In the genomic region with DNA sequence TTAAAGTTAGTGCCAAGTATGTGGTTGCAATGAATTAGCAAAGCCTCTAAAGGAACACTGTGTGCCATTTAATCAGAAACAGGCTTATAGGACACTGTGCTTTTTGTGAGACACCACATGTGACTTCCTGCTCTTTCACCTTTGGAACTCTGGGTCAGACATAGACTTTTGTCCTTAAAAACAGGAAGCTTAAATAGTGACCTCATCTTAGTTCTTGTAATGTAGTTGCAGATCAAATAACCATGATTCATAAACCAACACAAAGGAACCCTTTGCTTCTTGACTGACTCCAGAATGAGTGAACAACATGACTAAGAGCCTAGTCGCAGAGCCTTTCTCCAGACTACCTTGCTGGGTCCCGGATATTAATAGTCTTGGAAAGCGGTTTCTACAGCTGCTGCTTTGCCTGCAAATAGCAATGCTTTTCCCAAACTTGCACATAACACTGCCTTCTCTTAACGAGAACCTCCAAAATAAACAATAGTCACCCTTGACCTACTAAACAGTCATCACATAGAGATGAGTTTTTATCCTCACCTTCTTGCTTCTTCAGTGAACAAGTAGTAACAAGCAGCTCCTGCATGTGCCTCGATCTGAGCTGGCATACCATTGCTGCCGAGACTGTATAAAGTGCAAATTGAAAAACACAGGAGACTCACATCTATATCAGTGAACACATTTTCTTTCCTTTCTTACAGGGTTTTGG, we compare ENCODE assay signal across 7 cellular contexts.
A peak's percentile ranks its signal among the peaks of the same experiment; 100 is the strongest.
DNase-seq lines count a peak whose midpoint lies in the region; ATAC-seq, FAIRE-seq and TF ChIP-seq lines count a peak whose summit lies in the region.
"Not testable (repeated sequence)": the region's sequence is repeated elsewhere in the genome, so short reads cannot be mapped to it uniquely, and the experiment has no call there.

No MANE protein-coding gene starts in this region.

- H2BK5ac ChIP-seq in mesenchymal stem cell (ENCODE audit: low read depth, low read length, poor library complexity, severe bottlenecking), result not testable (repeated sequence)

- BruUV-seq in HCT116 (replicated peaks; lab: Mats Ljungman, UMichigan), result TSS peak; percentile 86

- H3K4me1 ChIP-seq in HCT116 (ENCODE audit: control insufficient read depth in 1 of 2, insufficient read depth in 2 of 2, low read length in 2 of 2), result peaks cover 2 to 12% of the 10 kb centered on the region in 2 experiments; a peak in 3 of 4 replicates
- H3K4me1 ChIP-seq in foreskin keratinocyte; mesenchymal stem cell (ENCODE audit: control insufficient read depth, insufficient read depth, low read depth, low read length); small intestine (ENCODE audit: control insufficient read depth in 2 of 2, insufficient read depth in 1 of 2, low read depth in 1 of 2, low read length in 1 of 2): not testable (repeated sequence)

- peak overlapping the region; percentile 58 for H3K9ac ChIP-seq in HCT116 (ENCODE audit: low read length)
- not testable (repeated sequence) for H3K9ac ChIP-seq in mesenchymal stem cell (ENCODE audit: low read length)

- H3K9me3 Mint-ChIP-seq in activated T-helper 17 cell treated with anti-CD3 and anti-CD28 coated beads, Interleukin-2, amount 50 U/mL, for 72 hours, result not testable (repeated sequence)

- not testable (repeated sequence) for TF ChIP-seq POLR2A in HCT116 (IDR thresholded peaks at IDR 0.05; ENCODE audit: borderline replicate concordance, extremely low read depth, insufficient read depth, insufficient read length)

- WGBS in mesenchymal stem cell, result 0% methylated on average over 1 of the region's 6 CpGs
- WGBS in small intestine, 3 donors, result 55 to 74% (median 57%) methylated on average over 3 to 5 of the region's 6 CpGs

- not testable (repeated sequence) for H3K27me3 ChIP-seq in HCT116 (ENCODE audit: insufficient read depth, low read length); foreskin keratinocyte; mesenchymal stem cell (ENCODE audit: control insufficient read depth in 1 of 2, insufficient read depth in 1 of 2, low read length in 2 of 2); small intestine (ENCODE audit: control insufficient read depth in 2 of 2, insufficient read depth in 2 of 2, low read length in 2 of 2)

- H3K4me2 ChIP-seq in HCT116 (ENCODE audit: low read length), result peak overlapping the region; percentile 65
- not testable (repeated sequence) for H3K4me2 ChIP-seq in mesenchymal stem cell (ENCODE audit: low read length, poor library complexity, severe bottlenecking)

- H3K27ac ChIP-seq in HCT116 (ENCODE audit: low read depth, low read length) (peak overlapping the region; percentile 78), mesenchymal stem cell (ENCODE audit: low read length, poor library complexity, severe bottlenecking) (peak overlapping the region; percentile 89), small intestine (ENCODE audit: low read depth in 1 of 2, low read length in 1 of 2) (peak overlapping the region; percentile 20 to 76)
- not testable (repeated sequence) for H3K27ac ChIP-seq in foreskin keratinocyte

- H4K91ac ChIP-seq in mesenchymal stem cell (ENCODE audit: low read length), result not testable (repeated sequence)

- not testable (repeated sequence) for H3K9me3 ChIP-seq in HCT116 (ENCODE audit: control insufficient read depth in 1 of 2, insufficient read depth in 1 of 2, low read depth in 1 of 2, low read length in 2 of 2); mesenchymal stem cell (ENCODE audit: control insufficient read depth, low read length); small intestine (ENCODE audit: control insufficient read depth, low read depth)

- intact Hi-C loops in HCT116 (cut with micrococcal nuclease), result not testable (repeated sequence)

- not testable (repeated sequence) for H2AFZ ChIP-seq in HCT116 (ENCODE audit: low read depth, low read length, poor library complexity, severe bottlenecking); mesenchymal stem cell (ENCODE audit: low read depth, low read length)

- peak overlapping the region; percentile 35 for H3K4me3 Mint-ChIP-seq in activated T-helper 17 cell treated with anti-CD3 and anti-CD28 coated beads, Interleukin-2, amount 50 U/mL, for 72 hours

- POLR2A ChIA-PET in HCT116 (lab: Charles Lee), result not testable (repeated sequence)

- not testable (repeated sequence) for H3K36me3 Mint-ChIP-seq in activated T-helper 17 cell treated with anti-CD3 and anti-CD28 coated beads, Interleukin-2, amount 50 U/mL, for 72 hours (ENCODE audit: low read depth)

- not testable (repeated sequence) for H3K4ac ChIP-seq in mesenchymal stem cell (ENCODE audit: low read depth in 1 of 2, low read length in 2 of 2)

- not testable (repeated sequence) for H4K8ac ChIP-seq in mesenchymal stem cell (ENCODE audit: low read length)

- not testable (repeated sequence) for H2AK5ac ChIP-seq in mesenchymal stem cell (ENCODE audit: low read length, severe bottlenecking)

- peak; percentile 26; the same call in 1 of the 2 replicates for TF ChIP-seq RAD21 in HCT116 (IDR thresholded peaks at IDR 0.05; ENCODE audit: low read depth)

- not testable (repeated sequence) for H2BK120ac ChIP-seq in mesenchymal stem cell (ENCODE audit: low read depth, low read length)

- not testable (repeated sequence) for FAIRE-seq in small intestine (lab: Jason Lieb, UNC)

- not testable (repeated sequence) for H3K79me1 ChIP-seq in mesenchymal stem cell (replicated peaks; ENCODE audit: low read length, poor library complexity, severe bottlenecking)

- H3K18ac ChIP-seq in mesenchymal stem cell (ENCODE audit: low read depth in 1 of 2, low read length in 2 of 2), result not testable (repeated sequence)

- H3K4me1 Mint-ChIP-seq in activated T-helper 17 cell treated with anti-CD3 and anti-CD28 coated beads, Interleukin-2, amount 50 U/mL, for 72 hours, result not testable (repeated sequence)

- H3K79me2 ChIP-seq in HCT116 (ENCODE audit: insufficient read depth, low read length), result not testable (repeated sequence)

- not testable (repeated sequence) for H3K9me2 ChIP-seq in HCT116 (ENCODE audit: insufficient read depth)

- peak overlapping the region in 1 of 2 experiments; percentile 31; a peak in 1 of 4 replicates for H3K4me3 ChIP-seq in HCT116 (replicated peaks in 1 of 2; ENCODE audit: low read depth in 1 of 2, low read length in 2 of 2)
- H3K4me3 ChIP-seq in mesenchymal stem cell (ENCODE audit: insufficient read depth in 1 of 2, low read depth in 1 of 2, low read length in 2 of 2); small intestine (ENCODE audit: low read depth in 1 of 2, low read length in 2 of 2): not testable (repeated sequence)

- CTCF ChIA-PET in HCT116 (lab: Charles Lee), result not testable (repeated sequence)

- H3K27ac Mint-ChIP-seq in activated T-helper 17 cell treated with anti-CD3 and anti-CD28 coated beads, Interleukin-2, amount 50 U/mL, for 72 hours, result peak overlapping the region; percentile 85

- peak; percentile 64 for DNase-seq in HCT116 (ENCODE audit: low read depth, low spot score)
- peak; percentile 71 for DNase-seq in RPMI7951 (ENCODE audit: low read depth)
- peak; percentile 26 for DNase-seq in central memory CD4-positive, alpha-beta T cell
- peak; percentile 97 to 98 for DNase-seq in foreskin keratinocyte
- DNase-seq in mesenchymal stem cell, result peak; percentile 70
- DNase-seq in small intestine, result not testable (repeated sequence)

- not testable (repeated sequence) for H3K36me3 ChIP-seq in HCT116 (ENCODE audit: control insufficient read depth in 1 of 2, insufficient read depth in 2 of 2, low read length in 2 of 2); mesenchymal stem cell (ENCODE audit: control insufficient read depth in 1 of 2, insufficient read depth in 2 of 2, low read depth in 1 of 2, low read length in 2 of 2); small intestine (ENCODE audit: control insufficient read depth in 2 of 2, insufficient read depth in 2 of 2, low read length in 2 of 2)

- not testable (repeated sequence) for H3K23ac ChIP-seq in mesenchymal stem cell (ENCODE audit: low read length in 2 of 2)

- H2BK12ac ChIP-seq in mesenchymal stem cell (ENCODE audit: low read length in 2 of 2), result not testable (repeated sequence)

- H4K20me1 ChIP-seq in HCT116 (ENCODE audit: insufficient read depth), result not testable (repeated sequence)

- RAD21 ChIA-PET in HCT116 (lab: Charles Lee; ENCODE audit: low non-redundant PET in 1 of 2, low total read pairs in 2 of 2, uncharacterized antibody in 2 of 2, unreplicated experiment in 2 of 2), result not testable (repeated sequence)

- ATAC-seq in HCT116; activated T-helper 17 cell treated with anti-CD3 and anti-CD28 coated beads, Interleukin-2, amount 50 U/mL, for 72 hours (replicated peaks); foreskin keratinocyte: not testable (repeated sequence)

- not testable (repeated sequence) for H2BK15ac ChIP-seq in mesenchymal stem cell (ENCODE audit: low read depth, poor library complexity, severe bottlenecking)

- not testable (repeated sequence) for H3K14ac ChIP-seq in mesenchymal stem cell (ENCODE audit: low read length in 2 of 2)

- not testable (repeated sequence) for H3K27me3 Mint-ChIP-seq in activated T-helper 17 cell treated with anti-CD3 and anti-CD28 coated beads, Interleukin-2, amount 50 U/mL, for 72 hours

- not testable (repeated sequence) for TF ChIP-seq CTCF in HCT116 (IDR thresholded peaks at IDR 0.05 in 2 of 3, conservative IDR thresholded peaks at IDR 0.05 in 1 of 3; ENCODE audit: borderline replicate concordance in 1 of 3, insufficient read depth in 1 of 3, low read depth in 2 of 3, low read length in 2 of 3); foreskin keratinocyte (conservative IDR thresholded peaks at IDR 0.05)

TF ChIP-seq in HCT116, 20 proteins besides CTCF, POLR2A, EP300 and RAD21:
- TF ChIP-seq SRF (IDR thresholded peaks at IDR 0.05; ENCODE audit: low read depth), result peak; percentile 66
- TF ChIP-seq FOSL1 (IDR thresholded peaks at IDR 0.05; ENCODE audit: low read depth), result peak; percentile 73
- TF ChIP-seq TCF7L2 (IDR thresholded peaks at IDR 0.05; ENCODE audit: borderline replicate concordance, extremely low read depth, insufficient read depth, insufficient read length), result peak; percentile 9
- TF ChIP-seq CBX3 (IDR thresholded peaks at IDR 0.05; ENCODE audit: low read depth), result peak; percentile 53; the same call in 1 of the 2 replicates
- peak; percentile 50; the same call in 1 of the 2 replicates for TF ChIP-seq CEBPB (IDR thresholded peaks at IDR 0.05; ENCODE audit: low read depth)
- TF ChIP-seq JUND (IDR thresholded peaks at IDR 0.05), result peak; percentile 72
- TF ChIP-seq SIN3A (IDR thresholded peaks at IDR 0.05; ENCODE audit: low read depth), result peak; percentile 65; the same call in 1 of the 2 replicates
- TF ChIP-seq, protein P1, sequence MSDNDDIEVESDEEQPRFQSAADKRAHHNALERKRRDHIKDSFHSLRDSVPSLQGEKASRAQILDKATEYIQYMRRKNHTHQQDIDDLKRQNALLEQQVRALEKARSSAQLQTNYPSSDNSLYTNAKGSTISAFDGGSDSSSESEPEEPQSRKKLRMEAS (IDR thresholded peaks at IDR 0.05), result peak; percentile 45; the same call in 1 of the 2 replicates
- TF ChIP-seq SP1 (IDR thresholded peaks at IDR 0.05; ENCODE audit: low read depth), result peak; percentile 78
